Comparison of ENCODE assay signal across 31 cellular contexts in the genomic region with DNA sequence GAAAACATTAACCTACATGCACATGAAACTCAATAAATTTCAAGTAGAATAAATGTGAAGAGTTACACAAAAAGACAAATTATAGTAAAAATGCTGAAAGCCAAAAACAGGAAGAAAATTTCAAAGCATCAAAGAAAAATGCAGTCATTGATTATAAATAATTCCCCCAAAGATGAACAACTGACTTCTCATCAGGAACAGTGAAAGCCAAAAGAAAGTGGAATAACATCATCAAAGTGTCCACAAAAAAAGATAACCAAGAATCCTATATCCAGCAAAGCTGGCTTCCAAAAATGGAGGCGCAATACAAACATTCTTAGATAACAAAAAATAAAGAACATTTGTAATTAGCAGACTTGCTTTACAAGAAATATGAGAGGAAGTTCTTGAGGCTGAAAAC.
"Had no signal": no experiment of that assay in that cellular context is flagged by ENCODE, and none has a peak within 500 bp of the region (broad histone marks: within the 10 kb centered on the region; RNA-seq: fewer than 3 reads in every experiment).

No MANE protein-coding gene starts in this region.

- H3K27me3 Mint-ChIP-seq: progenitor cell of endocrine pancreas; stimulated activated memory B cell treated with anti-CD40 and anti-IgM and Interleukin-4, amounts not matched to agents 10 μg/mL and 1 μg/mL and 100 μg/mL, for 72 hours; stimulated activated naive CD8-positive, alpha-beta T cell treated with anti-CD3 and anti-CD28 coated beads, Interleukin-15, amount 100 ng/mL, for 72 hours; type B pancreatic cell had no signal

- H3K36me3 ChIP-seq: ovary, spleen, suprapubic skin, tibial artery, transverse colon, upper lobe of right lung, uterus had no signal

- H3K4me2 ChIP-seq: neural progenitor cell, smooth muscle cell had no signal

- DNase-seq: natural killer cell; occipital lobe; ovary; posterior cingulate gyrus; psoas muscle; right cardiac atrium; spleen; stimulated activated CD4-positive, alpha-beta T cell treated with anti-CD3 and anti-CD28 coated beads, Interleukin-12 subunit alpha, Interleukin-12 subunit beta, amount 100 ng/mL, for 4 hours; stimulated activated CD4-positive, alpha-beta T cell treated with anti-CD3 and anti-CD28 coated beads, Interleukin-1b, Interleukin-23, amount 100 ng/mL, for 48 hours; stimulated activated CD4-positive, alpha-beta T cell treated with anti-CD3 and anti-CD28 coated beads, Interleukin-4, amount 100 ng/mL, for 1 hour; stimulated activated CD4-positive, alpha-beta T cell treated with anti-CD3 and anti-CD28 coated beads, Interleukin-4, amount 100 ng/mL, for 4 hours; stimulated activated CD8-positive, alpha-beta memory T cell treated with anti-CD3 and anti-CD28 coated beads, Interleukin-4, amount 100 ng/mL, for 48 hours; stimulated activated naive CD4-positive, alpha-beta T cell; stimulated activated naive CD8-positive, alpha-beta T cell treated with anti-CD3 and anti-CD28 coated beads, Interleukin-15, amount 100 ng/mL, for 72 hours; stimulated activated naive CD8-positive, alpha-beta T cell treated with anti-CD3 and anti-CD28 coated beads, Interleukin-15, Interleukin-2, amounts not matched to agents 100 U/mL and 50 U/mL, for 24 hours; substantia nigra; testis; tibial artery; transverse colon; upper lobe of right lung; uterus had no signal

- H3K27me3 ChIP-seq: neural progenitor cell, ovary, spleen, suprapubic skin, testis, tibial artery, transverse colon, upper lobe of right lung, uterus had no signal

- H3K79me2 ChIP-seq: parathyroid adenoma had no signal

- H3K4me1 Mint-ChIP-seq: natural killer cell; neural progenitor cell; stimulated activated memory B cell treated with anti-CD40 and anti-IgM and Interleukin-4, amounts not matched to agents 10 μg/mL and 1 μg/mL and 100 μg/mL, for 72 hours; stimulated activated naive CD8-positive, alpha-beta T cell treated with anti-CD3 and anti-CD28 coated beads, Interleukin-15, amount 100 ng/mL, for 72 hours had no signal

- H3K27ac Mint-ChIP-seq: natural killer cell; nephron; neural progenitor cell; progenitor cell of endocrine pancreas; stimulated activated memory B cell treated with anti-CD40 and anti-IgM and Interleukin-4, amounts not matched to agents 10 μg/mL and 1 μg/mL and 100 μg/mL, for 72 hours; stimulated activated naive CD8-positive, alpha-beta T cell treated with anti-CD3 and anti-CD28 coated beads, Interleukin-15, amount 100 ng/mL, for 72 hours; type B pancreatic cell had no signal

- H3K9me3 ChIP-seq: ovary, psoas muscle, testis, uterus had no signal

- H3K36me3 Mint-ChIP-seq: neural progenitor cell; stimulated activated memory B cell treated with anti-CD40 and anti-IgM and Interleukin-4, amounts not matched to agents 10 μg/mL and 1 μg/mL and 100 μg/mL, for 72 hours; type B pancreatic cell had no signal

- ATAC-seq: natural killer cell; psoas muscle; right cardiac atrium; sciatic nerve; stimulated activated memory B cell treated with anti-CD40 and anti-IgM and Interleukin-4, amounts not matched to agents 10 μg/mL and 1 μg/mL and 100 μg/mL, for 72 hours; stimulated activated naive CD8-positive, alpha-beta T cell treated with anti-CD3 and anti-CD28 coated beads, Interleukin-15, amount 100 ng/mL, for 72 hours; stimulated activated naive CD8-positive, alpha-beta T cell treated with anti-CD3 and anti-CD28 coated beads, Interleukin-15, Interleukin-2, amounts not matched to agents 100 U/mL and 50 U/mL, for 24 hours; upper lobe of right lung had no signal

- H2AFZ ChIP-seq: neural progenitor cell, parathyroid adenoma had no signal

- H3K4me1 ChIP-seq: neural progenitor cell, parathyroid adenoma, psoas muscle, spleen, suprapubic skin, testis, tibial artery, transverse colon, upper lobe of right lung, uterus had no signal

- H3K27ac ChIP-seq: neural progenitor cell, ovary, parathyroid adenoma, psoas muscle, skin epidermis, spleen, suprapubic skin, testis, tibial artery, transverse colon, upper lobe of right lung, uterus had no signal

- H3K4me3 ChIP-seq: neural progenitor cell, ovary, psoas muscle, skin epidermis, smooth muscle cell, spleen, suprapubic skin, testis, tibial artery, transverse colon, upper lobe of right lung, uterus had no signal

- H3K9ac ChIP-seq: neural progenitor cell, parathyroid adenoma had no signal

- H3K4me3 Mint-ChIP-seq: natural killer cell; nephron; neural progenitor cell; stimulated activated memory B cell treated with anti-CD40 and anti-IgM and Interleukin-4, amounts not matched to agents 10 μg/mL and 1 μg/mL and 100 μg/mL, for 72 hours; stimulated activated naive CD8-positive, alpha-beta T cell treated with anti-CD3 and anti-CD28 coated beads, Interleukin-15, amount 100 ng/mL, for 72 hours; type B pancreatic cell had no signal
